In genomic region chr2:45172993-45173392, GRCh38 we compare ENCODE assay signal across 25 cellular contexts.
DNase-seq lines count a peak whose midpoint lies in the region; ATAC-seq and TF ChIP-seq lines count a peak whose summit lies in the region.
"Had no signal": no experiment of that assay in that cellular context is flagged by ENCODE, and none has a peak within 500 bp of the region (broad histone marks: within the 10 kb centered on the region; RNA-seq: fewer than 3 reads in every experiment).

No MANE protein-coding gene starts in this region.

- H3K27ac ChIP-seq in PC-9, result peak overlapping the region; percentile 65
- peak overlapping the region; percentile 97 for H3K27ac ChIP-seq in stomach smooth muscle (ENCODE audit: low read length)
- H3K27ac ChIP-seq: coronary artery, heart left ventricle, sigmoid colon, WERI-Rb-1 had no signal

- H3K36me3 ChIP-seq in PC-9 (ENCODE audit: low read depth), result peaks cover 4% of the 10 kb centered on the region; the same call in 1 of the 2 replicates
- H3K36me3 ChIP-seq in stomach smooth muscle (ENCODE audit: control insufficient read depth in 2 of 2, insufficient read depth in 2 of 2, low read length in 2 of 2), result no peaks in the 10 kb centered on the region
- H3K36me3 ChIP-seq: heart left ventricle, sigmoid colon, WERI-Rb-1 had no signal

- H3K27me3 ChIP-seq in PC-9 (ENCODE audit: insufficient read depth, low read depth), result no peaks in the 10 kb centered on the region
- no peaks in the 10 kb centered on the region for H3K27me3 ChIP-seq in stomach smooth muscle (ENCODE audit: control insufficient read depth in 1 of 2, insufficient read depth in 2 of 2, low read length in 2 of 2)

- TSS peak; percentile 30 for BruUV-seq in PC-9 (replicated peaks; lab: Mats Ljungman, UMichigan)

- POLR2A ChIA-PET in PC-9 (lab: Charles Lee; ENCODE audit: unreplicated experiment), result interaction anchor here (0.6 kb wide), 4 partner anchors 39 to 558 kb away, joined by 3 to 6 read pairs (median 4); no protein-coding TSS in a partner anchor

- H3K9me3 ChIP-seq in PC-9 (ENCODE audit: insufficient read depth, low read depth) (no peaks in the 10 kb centered on the region), stomach smooth muscle (ENCODE audit: control insufficient read depth in 2 of 2, low read length in 2 of 2) (no peaks in the 10 kb centered on the region)
- H3K9me3 ChIP-seq: heart left ventricle, sigmoid colon had no signal

- H2AFZ ChIP-seq in PC-9, result no peak overlapping the region

- H4K20me1 ChIP-seq in PC-9 (ENCODE audit: insufficient read depth), result no peaks in the 10 kb centered on the region

- DNase-seq in ELR (ENCODE audit: low read depth) (peak; percentile 30), PC-9 (no peak), fibroblast of peridontal ligament (ENCODE audit: extremely low read depth) (peak; percentile 61), NCI-H1048 (lab: John Stamatoyannopoulos, UW) (no peak)
- DNase-seq: activated CD4-positive, alpha-beta T cell treated with anti-CD3 and anti-CD28 coated beads for 4 hours; activated T-cell treated with anti-CD3 and anti-CD28 coated beads for 4 hours; DMS79 treated with DMSO at 0.1 percent for 48 hours; effector CD8-positive, alpha-beta T cell; heart left ventricle; midbrain; naive thymus-derived CD4-positive, alpha-beta T cell; NCI-H1436; NCI-H748 treated with DMSO at 0.1 percent for 48 hours; nucleus accumbens; SIG-M5; sigmoid colon; stimulated activated CD4-positive, alpha-beta T cell treated with anti-CD3 and anti-CD28 coated beads, Interleukin-4, amount 100 ng/mL, for 4 hours; SW 1271; T-helper 9 cell; WERI-Rb-1 had no signal

- H3K79me2 ChIP-seq in PC-9 (ENCODE audit: low read depth), result peaks cover 14% of the 10 kb centered on the region

- TF ChIP-seq CTCF in PC-9 (conservative IDR thresholded peaks at IDR 0.05), result no peak

- H3K4me3 ChIP-seq in PC-9 (no peak overlapping the region), stomach smooth muscle (ENCODE audit: low read length in 2 of 2) (peak overlapping the region in 1 of 2 donors; percentile 4)
- H3K4me3 ChIP-seq: coronary artery, heart left ventricle, sigmoid colon had no signal

- H3K4me1 ChIP-seq in PC-9 (replicated peaks; ENCODE audit: insufficient read depth) (peaks cover 74% of the 10 kb centered on the region), stomach smooth muscle (ENCODE audit: control insufficient read depth, insufficient read depth, low read length) (peaks cover 19% of the 10 kb centered on the region)

- H3K9me2 ChIP-seq in PC-9 (ENCODE audit: insufficient read depth), result no peaks in the 10 kb centered on the region

- H3K9ac ChIP-seq in stomach smooth muscle (ENCODE audit: low read length in 2 of 2), result peak overlapping the region; percentile 2 to 30

- H3K4me2 ChIP-seq in PC-9, result peak overlapping the region; percentile 21

- CTCF ChIA-PET in PC-9 (lab: Charles Lee), result no interaction called here

- ATAC-seq in HG03460 (IDR thresholded peaks at IDR 0.05; ENCODE audit: unreplicated experiment), result no peak
- no peak for ATAC-seq in HG03520 (IDR thresholded peaks at IDR 0.05; ENCODE audit: unreplicated experiment)
- ATAC-seq: HepG2; naive thymus-derived CD4-positive, alpha-beta T cell had no signal

- H3F3A ChIP-seq in PC-9 (ENCODE audit: insufficient read depth, low read depth), result peaks cover 46% of the 10 kb centered on the region

- intact Hi-C loops in PC-9 (cut with micrococcal nuclease; ENCODE audit: unreplicated experiment), result loop anchor here (1.0 to 5.0 kb wide), 5 partner anchors 52 to 319 kb away; partner anchors contain the start of gene SIX2

Comparison
In these comparisons a context has a peak if more than half of its experiments do, and no peak if none do; other contexts are left out.
1. DNase-seq: peak in ELR (single experiment) and fibroblast of peridontal ligament (single experiment); none in PC-9 (0 of 2) and NCI-H1048 (single experiment).